Comparison of ENCODE assay signal across 21 cellular contexts in genomic region chr9:4325113-4325512, GRCh38.
"Had no signal": no experiment of that assay in that cellular context is flagged by ENCODE, and none has a peak within 500 bp of the region (broad histone marks: within the 10 kb centered on the region; RNA-seq: fewer than 3 reads in every experiment).

No MANE protein-coding gene starts in this region.

- H3K27me3 Mint-ChIP-seq: activated CD4-positive, alpha-beta T cell treated with anti-CD3 and anti-CD28 coated beads, Interleukin-2, amount 10 ng/mL, durations not matched to agents 7 days and 5 days; type B pancreatic cell had no signal

- H3K27me3 ChIP-seq: breast epithelium, pancreas, right lobe of liver, stomach had no signal

- DNase-seq: activated CD4-positive, alpha-beta T cell treated with anti-CD3 and anti-CD28 coated beads, Interleukin-2, amount 10 ng/mL, durations not matched to agents 7 days and 5 days; activated CD4-positive, CD25-positive, alpha-beta regulatory T cell; activated CD8-positive, alpha-beta memory T cell treated with anti-CD3 and anti-CD28 coated beads, Interleukin-2, amount 50 U/mL, for 4 hours; activated effector memory CD4-positive, alpha-beta T cell treated with anti-CD3 and anti-CD28 coated beads, Interleukin-2, amount 50 U/mL, for 16 hours; activated T-cell treated with anti-CD3 and anti-CD28 coated beads, Interleukin-2, amount 50 U/mL, for 72 hours; anterior cingulate cortex; cortex of kidney; heart right ventricle; immature natural killer cell; kidney glomerular epithelial cell; left ventricle myocardium inferior; naive B cell; pancreas; right lobe of liver; small intestine; stimulated activated CD4-positive, alpha-beta T cell treated with anti-CD3 and anti-CD28 coated beads, Interleukin-4, amount 100 ng/mL, for 1 hour; stomach; T1000 had no signal

- H3K9me3 Mint-ChIP-seq: type B pancreatic cell had no signal

- H3K4me3 Mint-ChIP-seq: activated CD4-positive, alpha-beta T cell treated with anti-CD3 and anti-CD28 coated beads, Interleukin-2, amount 10 ng/mL, durations not matched to agents 7 days and 5 days; activated T-cell treated with anti-CD3 and anti-CD28 coated beads, Interleukin-2, amount 50 U/mL, for 72 hours; immature natural killer cell; naive B cell; type B pancreatic cell had no signal

- H3K4me1 Mint-ChIP-seq: immature natural killer cell, naive B cell had no signal

- H3K36me3 ChIP-seq: breast epithelium, heart right ventricle, left ventricle myocardium inferior, pancreas, right lobe of liver, stomach had no signal

- ATAC-seq: activated naive CD4-positive, alpha-beta T cell treated with anti-CD3 and anti-CD28 coated beads, Interleukin-2, amount 50 U/mL, for 72 hours; activated T-cell treated with anti-CD3 and anti-CD28 coated beads, Interleukin-2, amount 50 U/mL, for 72 hours; heart right ventricle; pancreas; right lobe of liver had no signal

- H3K27ac ChIP-seq: breast epithelium, left ventricle myocardium inferior, pancreas, right lobe of liver, stomach had no signal

- H3K4me3 ChIP-seq: breast epithelium, heart right ventricle, left ventricle myocardium inferior, pancreas, right lobe of liver, stomach had no signal

- H3K36me3 Mint-ChIP-seq: activated naive CD4-positive, alpha-beta T cell treated with anti-CD3 and anti-CD28 coated beads, Interleukin-2, amount 50 U/mL, for 72 hours; immature natural killer cell; type B pancreatic cell had no signal

- H3K27ac Mint-ChIP-seq: activated CD4-positive, alpha-beta T cell treated with anti-CD3 and anti-CD28 coated beads, Interleukin-2, amount 10 ng/mL, durations not matched to agents 7 days and 5 days; activated T-cell treated with anti-CD3 and anti-CD28 coated beads, Interleukin-2, amount 50 U/mL, for 72 hours; immature natural killer cell; naive B cell; type B pancreatic cell had no signal

- H3K4me1 ChIP-seq: breast epithelium, left ventricle myocardium inferior, right lobe of liver, stomach had no signal

- H3K9me3 ChIP-seq: breast epithelium, heart right ventricle, left ventricle myocardium inferior, pancreas, right lobe of liver, stomach had no signal
